In genomic region chr5:172110921-172111873, GRCh38 we compare ENCODE assay signal across 8 cellular contexts.
DNase-seq lines count a peak whose midpoint lies in the region; ATAC-seq and TF ChIP-seq lines count a peak whose summit lies in the region.

No MANE protein-coding gene starts in this region.

- peak overlapping the region; percentile 42; the same call in 1 of the 2 replicates for H3K27ac ChIP-seq in KMS-11
- H3K27ac ChIP-seq in muscle layer of duodenum (ENCODE audit: low read length): peak overlapping the region; percentile 62
- peak overlapping the region; percentile 75 for H3K27ac ChIP-seq in stomach smooth muscle (ENCODE audit: low read length)

- peak; percentile 83 for ATAC-seq in GM21619 (IDR thresholded peaks at IDR 0.05; ENCODE audit: unreplicated experiment)

- H4K20me1 ChIP-seq in KMS-11 (ENCODE audit: insufficient read depth): no peaks in the 10 kb centered on the region

- TF ChIP-seq CTCF in KMS-11 (conservative IDR thresholded peaks at IDR 0.05; ENCODE audit: low read depth, low read length): no peak

- H3K4me1 ChIP-seq in KMS-11 (ENCODE audit: low read depth, poor library complexity, severe bottlenecking) (peaks cover 33% of the 10 kb centered on the region), muscle layer of duodenum (ENCODE audit: control insufficient read depth in 1 of 2, insufficient read depth in 2 of 2, low read length in 2 of 2) (peaks cover 20 to 37% of the 10 kb centered on the region in 2 donors), stomach smooth muscle (ENCODE audit: control insufficient read depth, insufficient read depth, low read length) (peaks cover 30% of the 10 kb centered on the region)

- H3K79me2 ChIP-seq in KMS-11 (ENCODE audit: insufficient read depth, low read depth): no peaks in the 10 kb centered on the region

- H3K4me3 ChIP-seq in KMS-11 (IDR thresholded peaks at IDR 0.05; ENCODE audit: insufficient read depth, low read depth, low read length) (no peak overlapping the region), muscle layer of duodenum (ENCODE audit: low read depth in 1 of 2, low read length in 2 of 2) (peak overlapping the region; percentile 13 to 37), stomach smooth muscle (ENCODE audit: low read length in 2 of 2) (peak overlapping the region; percentile 48 to 64)

- peak overlapping the region; percentile 84 for H3K4me2 ChIP-seq in KMS-11

- H3K27me3 ChIP-seq in KMS-11 (ENCODE audit: insufficient read depth, low read depth) (no peaks in the 10 kb centered on the region), muscle layer of duodenum (ENCODE audit: low read depth, low read length) (no peaks in the 10 kb centered on the region), stomach smooth muscle (ENCODE audit: control insufficient read depth in 1 of 2, insufficient read depth in 2 of 2, low read length in 2 of 2) (no peaks in the 10 kb centered on the region)

- H3K36me3 ChIP-seq in KMS-11 (ENCODE audit: insufficient read depth) (no peaks in the 10 kb centered on the region), muscle layer of duodenum (ENCODE audit: control insufficient read depth in 1 of 2, insufficient read depth in 2 of 2, low read length in 2 of 2) (no peaks in the 10 kb centered on the region), stomach smooth muscle (ENCODE audit: control insufficient read depth in 2 of 2, insufficient read depth in 2 of 2, low read length in 2 of 2) (peaks cover 0 to 4% of the 10 kb centered on the region in 2 donors)

- DNase-seq in Daoy (ENCODE audit: low read depth) (peak; percentile 93), NCI-H2029 treated with DMSO at 0.1 percent for 48 hours (lab: John Stamatoyannopoulos, UW) (no peak)
- DNase-seq in activated CD4-positive, CD25-positive, alpha-beta regulatory T cell (lab: John Stamatoyannopoulos, UW): peak; percentile 43 to 64 (median 46)
- peak; percentile 69 for DNase-seq in central memory CD4-positive, alpha-beta T cell

- no peaks in the 10 kb centered on the region for H3K9me3 ChIP-seq in muscle layer of duodenum (ENCODE audit: control insufficient read depth in 1 of 2, low read length in 2 of 2)
- no peaks in the 10 kb centered on the region for H3K9me3 ChIP-seq in stomach smooth muscle (ENCODE audit: control insufficient read depth in 2 of 2, low read length in 2 of 2)

- peak overlapping the region; percentile 13; the same call in 1 of the 2 replicates for H2AFZ ChIP-seq in KMS-11 (ENCODE audit: low read depth)

- H3K9ac ChIP-seq in KMS-11: peak overlapping the region; percentile 22; the same call in 1 of the 2 replicates
- peak overlapping the region; percentile 23 to 51 for H3K9ac ChIP-seq in stomach smooth muscle (ENCODE audit: low read length in 2 of 2)
